In genomic region chr3:56773588-56774330, GRCh38 we compare ENCODE assay signal across 11 cellular contexts. TPM values are rescaled to one million over a fixed set of nuclear protein-coding genes. Genes with fewer than 3 reads are reported as not detected.
DNase-seq lines count a peak whose midpoint lies in the region; ATAC-seq and TF ChIP-seq lines count a peak whose summit lies in the region.
"Had no signal": no experiment of that assay in that cellular context is flagged by ENCODE, and none has a peak within 500 bp of the region (broad histone marks: within the 10 kb centered on the region; RNA-seq: fewer than 3 reads in every experiment).

No MANE protein-coding gene starts in this region.

- H3K27ac ChIP-seq in right atrium auricular region = no peak overlapping the region
- H3K27ac ChIP-seq in naive thymus-derived CD4-positive, alpha-beta T cell (ENCODE audit: low read depth, low read length) = peak overlapping the region; percentile 12
- H3K27ac ChIP-seq in uterus = peak overlapping the region in 1 of 2 donors; percentile 59
- H3K27ac ChIP-seq: ovary had no signal

- DNase-seq in right atrium auricular region (ENCODE audit: low spot score) = peak; percentile 21
- DNase-seq in Right ventricle myocardium inferior (ENCODE audit: missing footprints) = no peak
- no peak for DNase-seq in T-helper 17 cell
- DNase-seq in naive thymus-derived CD4-positive, alpha-beta T cell = no peak
- DNase-seq in activated T-helper 2 cell treated with anti-CD3 and anti-CD28 coated beads, Interferon-gamma antibody, Interleukin-2, Interleukin-4, amounts not matched to agents 10 μg/mL and 5 μg/mL and 100 μg/mL, durations not matched to agents 14 hours and 24 hours and 36 hours (ENCODE audit: low spot score) = no peak
- no peak for DNase-seq in uterus
- DNase-seq: DMS79, NCI-H1105, ovary, substantia nigra had no signal

- H3K9me3 Mint-ChIP-seq in naive thymus-derived CD4-positive, alpha-beta T cell = no peaks in the 10 kb centered on the region
- H3K9me3 Mint-ChIP-seq in activated T-helper 2 cell treated with anti-CD3 and anti-CD28 coated beads, Interferon-gamma antibody, Interleukin-2, Interleukin-4, amounts not matched to agents 10 μg/mL and 5 μg/mL and 100 μg/mL, durations not matched to agents 14 hours and 24 hours and 36 hours = no peaks in the 10 kb centered on the region

- TF ChIP-seq POLR2A in uterus (IDR thresholded peaks at IDR 0.05) = no peak

- no peaks in the 10 kb centered on the region for H3K27me3 ChIP-seq in right atrium auricular region
- H3K27me3 ChIP-seq in naive thymus-derived CD4-positive, alpha-beta T cell (ENCODE audit: control insufficient read depth in 2 of 2, insufficient read depth in 2 of 2, low read length in 2 of 2) = no peaks in the 10 kb centered on the region
- H3K27me3 ChIP-seq in uterus = no peaks in the 10 kb centered on the region
- H3K27me3 ChIP-seq: ovary had no signal

- intact Hi-C loops in Right ventricle myocardium inferior (cut with DNase I) (no loop called here), uterus (cut with DNase I; ENCODE audit: low total_unique reads) (no loop called here)
- intact Hi-C loops in naive thymus-derived CD4-positive, alpha-beta T cell (cut with micrococcal nuclease) = loop anchor here in 1 of 2 donors (1.0 kb wide), 1 partner anchor 10 kb away; no protein-coding TSS in a partner anchor
- intact Hi-C loops in activated T-helper 2 cell treated with anti-CD3 and anti-CD28 coated beads, Interferon-gamma antibody, Interleukin-2, Interleukin-4, amounts not matched to agents 10 μg/mL and 5 μg/mL and 100 μg/mL, durations not matched to agents 14 hours and 24 hours and 36 hours (cut with micrococcal nuclease) = no loop called here

- H3K4me1 ChIP-seq in right atrium auricular region (peaks cover 0 to 42% of the 10 kb centered on the region in 2 donors), uterus (peaks cover 6% of the 10 kb centered on the region in 2 donors)
- H3K4me1 ChIP-seq in naive thymus-derived CD4-positive, alpha-beta T cell (ENCODE audit: control insufficient read depth in 2 of 2, insufficient read depth in 2 of 2, low read length in 2 of 2) = peaks cover 32 to 46% of the 10 kb centered on the region in 2 donors

- H3K36me3 ChIP-seq in right atrium auricular region (peaks cover 7% of the 10 kb centered on the region), uterus (no peaks in the 10 kb centered on the region)
- peaks cover under 1 to 47% (median 23%) of the 10 kb centered on the region in 3 experiments for H3K36me3 ChIP-seq in naive thymus-derived CD4-positive, alpha-beta T cell (ENCODE audit: control insufficient read depth in 2 of 3, insufficient read depth in 3 of 3, low read length in 3 of 3)
- H3K36me3 ChIP-seq: ovary had no signal

- no peak overlapping the region for H3K4me3 ChIP-seq in right atrium auricular region
- H3K4me3 ChIP-seq in naive thymus-derived CD4-positive, alpha-beta T cell (ENCODE audit: low read length) = no peak overlapping the region
- no peak overlapping the region for H3K4me3 ChIP-seq in uterus
- H3K4me3 ChIP-seq: ovary had no signal

- POLR2A ChIA-PET in naive thymus-derived CD4-positive, alpha-beta T cell (lab: Charles Lee) = interaction anchor here (0.6 to 1.5 kb wide), 3 partner anchors 11 to 37 kb away, joined by 3 to 6 read pairs (median 3); no protein-coding TSS in a partner anchor

- H3K4me3 Mint-ChIP-seq in T-helper 17 cell = no peak overlapping the region
- peak overlapping the region in 1 of 10 donors; percentile 3 for H3K4me3 Mint-ChIP-seq in naive thymus-derived CD4-positive, alpha-beta T cell
- H3K4me3 Mint-ChIP-seq in activated T-helper 2 cell treated with anti-CD3 and anti-CD28 coated beads, Interferon-gamma antibody, Interleukin-2, Interleukin-4, amounts not matched to agents 10 μg/mL and 5 μg/mL and 100 μg/mL, durations not matched to agents 14 hours and 24 hours and 36 hours (ENCODE audit: low read depth) = no peak overlapping the region

- H3K9me3 ChIP-seq in right atrium auricular region (no peaks in the 10 kb centered on the region), T-helper 17 cell (ENCODE audit: control insufficient read depth, low read length, poor library complexity, severe bottlenecking) (no peaks in the 10 kb centered on the region), uterus (no peaks in the 10 kb centered on the region)
- no peaks in the 10 kb centered on the region for H3K9me3 ChIP-seq in naive thymus-derived CD4-positive, alpha-beta T cell (ENCODE audit: control insufficient read depth in 2 of 3, low read length in 3 of 3)
- H3K9me3 ChIP-seq: ovary had no signal

- no peak for TF ChIP-seq CTCF in right atrium auricular region (IDR thresholded peaks at IDR 0.05)
- TF ChIP-seq CTCF in uterus (IDR thresholded peaks at IDR 0.05) = no peak

- no peak for ATAC-seq in Right ventricle myocardium inferior
- no peak for ATAC-seq in T-helper 17 cell
- ATAC-seq in naive thymus-derived CD4-positive, alpha-beta T cell = no peak
- no peak for ATAC-seq in HG02678 (IDR thresholded peaks at IDR 0.05; ENCODE audit: unreplicated experiment)

- CTCF ChIA-PET in naive thymus-derived CD4-positive, alpha-beta T cell (lab: Charles Lee) = no interaction called here

- no peaks in the 10 kb centered on the region for H3K27me3 Mint-ChIP-seq in T-helper 17 cell
- H3K27me3 Mint-ChIP-seq in naive thymus-derived CD4-positive, alpha-beta T cell = no peaks in the 10 kb centered on the region
- no peaks in the 10 kb centered on the region for H3K27me3 Mint-ChIP-seq in activated T-helper 2 cell treated with anti-CD3 and anti-CD28 coated beads, Interferon-gamma antibody, Interleukin-2, Interleukin-4, amounts not matched to agents 10 μg/mL and 5 μg/mL and 100 μg/mL, durations not matched to agents 14 hours and 24 hours and 36 hours (ENCODE audit: low read depth)

- peaks cover 33% of the 10 kb centered on the region for H3K4me1 Mint-ChIP-seq in T-helper 17 cell
- peaks cover 64 to 94% (median 83%) of the 10 kb centered on the region in 7 donors for H3K4me1 Mint-ChIP-seq in naive thymus-derived CD4-positive, alpha-beta T cell
- H3K4me1 Mint-ChIP-seq in activated T-helper 2 cell treated with anti-CD3 and anti-CD28 coated beads, Interferon-gamma antibody, Interleukin-2, Interleukin-4, amounts not matched to agents 10 μg/mL and 5 μg/mL and 100 μg/mL, durations not matched to agents 14 hours and 24 hours and 36 hours (ENCODE audit: low read depth) = peaks cover 45% of the 10 kb centered on the region

- H3K36me3 Mint-ChIP-seq in T-helper 17 cell (ENCODE audit: low read depth) = peaks cover 12% of the 10 kb centered on the region
- H3K36me3 Mint-ChIP-seq in naive thymus-derived CD4-positive, alpha-beta T cell = peaks cover 17 to 46% (median 42%) of the 10 kb centered on the region in 5 donors
- peaks cover 54% of the 10 kb centered on the region for H3K36me3 Mint-ChIP-seq in activated T-helper 2 cell treated with anti-CD3 and anti-CD28 coated beads, Interferon-gamma antibody, Interleukin-2, Interleukin-4, amounts not matched to agents 10 μg/mL and 5 μg/mL and 100 μg/mL, durations not matched to agents 14 hours and 24 hours and 36 hours (ENCODE audit: low read depth)

- H3K27ac Mint-ChIP-seq in T-helper 17 cell = peak overlapping the region; percentile 59
- peak overlapping the region in 7 of 9 donors; percentile 4 to 98 (median 70) for H3K27ac Mint-ChIP-seq in naive thymus-derived CD4-positive, alpha-beta T cell
- H3K27ac Mint-ChIP-seq in activated T-helper 2 cell treated with anti-CD3 and anti-CD28 coated beads, Interferon-gamma antibody, Interleukin-2, Interleukin-4, amounts not matched to agents 10 μg/mL and 5 μg/mL and 100 μg/mL, durations not matched to agents 14 hours and 24 hours and 36 hours = no peak overlapping the region

RNA-seq across cellular contexts. Expression of gene ARHGEF3, which starts 28.0 kb away (rescaled TPM):
- total RNA-seq in right atrium auricular region (10 to 100 TPM; 16.1 to 21.7 TPM), Right ventricle myocardium inferior (19.0 TPM), T-helper 17 cell (10 to 100 TPM; 70.2 to 71.0 TPM), uterus (10 to 100 TPM; 15.9 to 79.4 (median 44.8) TPM)
- total RNA-seq in naive thymus-derived CD4-positive, alpha-beta T cell = 10 to 100 TPM; 79.6 to 99.7 (median 87.0) TPM
- 10 to 100 TPM; 78.8 to 94.7 TPM for polyA plus RNA-seq in naive thymus-derived CD4-positive, alpha-beta T cell
- total RNA-seq in activated T-helper 2 cell treated with anti-CD3 and anti-CD28 coated beads, Interferon-gamma antibody, Interleukin-2, Interleukin-4, amounts not matched to agents 10 μg/mL and 5 μg/mL and 100 μg/mL, durations not matched to agents 14 hours and 24 hours and 36 hours = 38.3 and 38.6 TPM in 2 replicates
